In the genomic region with DNA sequence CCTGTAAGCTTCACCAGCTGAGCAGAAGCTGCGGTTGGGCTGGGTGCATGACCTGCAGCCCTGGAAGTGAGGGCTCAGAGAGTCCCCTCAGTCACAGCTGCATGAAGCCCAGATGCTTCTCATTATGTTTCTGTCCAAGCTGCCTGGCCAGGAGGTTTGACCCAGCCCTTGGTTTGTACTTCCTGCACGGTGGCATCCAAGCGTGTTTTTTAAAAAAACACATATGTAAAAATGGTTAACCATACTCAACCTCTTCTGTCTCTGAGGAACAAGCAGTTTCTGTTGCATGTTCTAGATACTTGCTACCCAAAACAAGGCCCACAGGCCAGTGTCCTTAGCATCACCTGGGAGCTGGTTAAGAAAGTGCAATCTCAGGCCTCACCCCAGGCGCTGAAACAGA, we compare ENCODE assay signal across 1 cellular context.
TF ChIP-seq lines count a peak whose summit lies in the region.

No MANE protein-coding gene starts in this region.

TF ChIP-seq in WTC11, 78 proteins besides CTCF, POLR2A, EP300 and RAD21 (continued from another document):
- TF ChIP-seq, protein P1, sequence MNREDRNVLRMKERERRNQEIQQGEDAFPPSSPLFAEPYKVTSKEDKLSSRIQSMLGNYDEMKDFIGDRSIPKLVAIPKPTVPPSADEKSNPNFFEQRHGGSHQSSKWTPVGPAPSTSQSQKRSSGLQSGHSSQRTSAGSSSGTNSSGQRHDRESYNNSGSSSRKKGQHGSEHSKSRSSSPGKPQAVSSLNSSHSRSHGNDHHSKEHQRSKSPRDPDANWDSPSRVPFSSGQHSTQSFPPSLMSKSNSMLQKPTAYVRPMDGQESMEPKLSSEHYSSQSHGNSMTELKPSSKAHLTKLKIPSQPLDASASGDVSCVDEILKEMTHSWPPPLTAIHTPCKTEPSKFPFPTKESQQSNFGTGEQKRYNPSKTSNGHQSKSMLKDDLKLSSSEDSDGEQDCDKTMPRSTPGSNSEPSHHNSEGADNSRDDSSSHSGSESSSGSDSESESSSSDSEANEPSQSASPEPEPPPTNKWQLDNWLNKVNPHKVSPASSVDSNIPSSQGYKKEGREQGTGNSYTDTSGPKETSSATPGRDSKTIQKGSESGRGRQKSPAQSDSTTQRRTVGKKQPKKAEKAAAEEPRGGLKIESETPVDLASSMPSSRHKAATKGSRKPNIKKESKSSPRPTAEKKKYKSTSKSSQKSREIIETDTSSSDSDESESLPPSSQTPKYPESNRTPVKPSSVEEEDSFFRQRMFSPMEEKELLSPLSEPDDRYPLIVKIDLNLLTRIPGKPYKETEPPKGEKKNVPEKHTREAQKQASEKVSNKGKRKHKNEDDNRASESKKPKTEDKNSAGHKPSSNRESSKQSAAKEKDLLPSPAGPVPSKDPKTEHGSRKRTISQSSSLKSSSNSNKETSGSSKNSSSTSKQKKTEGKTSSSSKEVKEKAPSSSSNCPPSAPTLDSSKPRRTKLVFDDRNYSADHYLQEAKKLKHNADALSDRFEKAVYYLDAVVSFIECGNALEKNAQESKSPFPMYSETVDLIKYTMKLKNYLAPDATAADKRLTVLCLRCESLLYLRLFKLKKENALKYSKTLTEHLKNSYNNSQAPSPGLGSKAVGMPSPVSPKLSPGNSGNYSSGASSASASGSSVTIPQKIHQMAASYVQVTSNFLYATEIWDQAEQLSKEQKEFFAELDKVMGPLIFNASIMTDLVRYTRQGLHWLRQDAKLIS (CRISPR knock-in tag; IDR thresholded peaks at IDR 0.05; ENCODE audit: borderline replicate concordance): no peak
- no peak for TF ChIP-seq TCF7 (CRISPR knock-in tag; IDR thresholded peaks at IDR 0.05; ENCODE audit: low read depth)
